In the genomic region with DNA sequence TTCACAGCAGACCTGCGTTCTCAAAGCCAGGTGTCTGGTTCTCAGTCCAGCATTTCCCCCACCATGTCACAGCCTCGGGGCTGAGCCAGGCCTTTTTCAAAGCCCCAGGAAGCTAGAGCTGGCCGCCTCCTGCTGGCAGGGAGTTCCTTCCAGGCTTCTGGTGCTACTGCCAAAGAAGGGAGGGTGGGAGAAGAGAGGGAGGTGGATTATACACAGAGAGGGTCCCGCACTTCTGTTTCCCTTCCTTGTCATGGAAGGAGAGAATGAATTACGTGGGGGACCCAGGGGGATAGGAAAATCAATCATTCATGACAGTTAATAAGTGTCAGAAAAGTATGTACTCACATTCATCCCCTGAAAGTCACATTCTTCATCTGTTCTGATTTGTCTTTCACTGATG, we compare ENCODE assay signal across 2 cellular contexts.
TF ChIP-seq lines count a peak whose summit lies in the region.

No MANE protein-coding gene starts in this region.

TF ChIP-seq in HEK293, 187 proteins besides CTCF, POLR2A, EP300 and RAD21 (continued from another document):
- TF ChIP-seq, protein P1, sequence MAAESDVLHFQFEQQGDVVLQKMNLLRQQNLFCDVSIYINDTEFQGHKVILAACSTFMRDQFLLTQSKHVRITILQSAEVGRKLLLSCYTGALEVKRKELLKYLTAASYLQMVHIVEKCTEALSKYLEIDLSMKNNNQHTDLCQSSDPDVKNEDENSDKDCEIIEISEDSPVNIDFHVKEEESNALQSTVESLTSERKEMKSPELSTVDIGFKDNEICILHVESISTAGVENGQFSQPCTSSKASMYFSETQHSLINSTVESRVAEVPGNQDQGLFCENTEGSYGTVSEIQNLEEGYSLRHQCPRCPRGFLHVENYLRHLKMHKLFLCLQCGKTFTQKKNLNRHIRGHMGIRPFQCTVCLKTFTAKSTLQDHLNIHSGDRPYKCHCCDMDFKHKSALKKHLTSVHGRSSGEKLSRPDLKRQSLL (tag by site-specific recombination; IDR thresholded peaks at IDR 0.05), result no peak
- TF ChIP-seq ZNF791 (tag by site-specific recombination; IDR thresholded peaks at IDR 0.05), result no peak
- peak; percentile 90 for TF ChIP-seq OSR2 (tag by site-specific recombination; IDR thresholded peaks at IDR 0.05)
- TF ChIP-seq ZIC2 (tag by site-specific recombination; IDR thresholded peaks at IDR 0.05), result peak; percentile 66
- TF ChIP-seq ZNF335 (tag by site-specific recombination; conservative IDR thresholded peaks at IDR 0.05), result peak; percentile 10; the same call in 1 of the 2 replicates
- TF ChIP-seq ZNF292 (tag by site-specific recombination; IDR thresholded peaks at IDR 0.05; ENCODE audit: borderline replicate concordance, low read depth), result no peak

TF ChIP-seq in K562, 482 proteins besides CTCF, POLR2A, EP300 and RAD21 (continued from another document):
- no peak for TF ChIP-seq ZSCAN32 (CRISPR knock-in tag; IDR thresholded peaks at IDR 0.05)
- no peak for TF ChIP-seq KAT7 (CRISPR knock-in tag; IDR thresholded peaks at IDR 0.05; ENCODE audit: borderline replicate concordance)
- TF ChIP-seq, protein P2, sequence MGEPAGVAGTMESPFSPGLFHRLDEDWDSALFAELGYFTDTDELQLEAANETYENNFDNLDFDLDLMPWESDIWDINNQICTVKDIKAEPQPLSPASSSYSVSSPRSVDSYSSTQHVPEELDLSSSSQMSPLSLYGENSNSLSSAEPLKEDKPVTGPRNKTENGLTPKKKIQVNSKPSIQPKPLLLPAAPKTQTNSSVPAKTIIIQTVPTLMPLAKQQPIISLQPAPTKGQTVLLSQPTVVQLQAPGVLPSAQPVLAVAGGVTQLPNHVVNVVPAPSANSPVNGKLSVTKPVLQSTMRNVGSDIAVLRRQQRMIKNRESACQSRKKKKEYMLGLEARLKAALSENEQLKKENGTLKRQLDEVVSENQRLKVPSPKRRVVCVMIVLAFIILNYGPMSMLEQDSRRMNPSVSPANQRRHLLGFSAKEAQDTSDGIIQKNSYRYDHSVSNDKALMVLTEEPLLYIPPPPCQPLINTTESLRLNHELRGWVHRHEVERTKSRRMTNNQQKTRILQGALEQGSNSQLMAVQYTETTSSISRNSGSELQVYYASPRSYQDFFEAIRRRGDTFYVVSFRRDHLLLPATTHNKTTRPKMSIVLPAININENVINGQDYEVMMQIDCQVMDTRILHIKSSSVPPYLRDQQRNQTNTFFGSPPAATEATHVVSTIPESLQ (CRISPR knock-in tag; IDR thresholded peaks at IDR 0.05), result no peak
- no peak for TF ChIP-seq ZNF76 (CRISPR knock-in tag; IDR thresholded peaks at IDR 0.05; ENCODE audit: borderline replicate concordance)
- TF ChIP-seq, protein P3, sequence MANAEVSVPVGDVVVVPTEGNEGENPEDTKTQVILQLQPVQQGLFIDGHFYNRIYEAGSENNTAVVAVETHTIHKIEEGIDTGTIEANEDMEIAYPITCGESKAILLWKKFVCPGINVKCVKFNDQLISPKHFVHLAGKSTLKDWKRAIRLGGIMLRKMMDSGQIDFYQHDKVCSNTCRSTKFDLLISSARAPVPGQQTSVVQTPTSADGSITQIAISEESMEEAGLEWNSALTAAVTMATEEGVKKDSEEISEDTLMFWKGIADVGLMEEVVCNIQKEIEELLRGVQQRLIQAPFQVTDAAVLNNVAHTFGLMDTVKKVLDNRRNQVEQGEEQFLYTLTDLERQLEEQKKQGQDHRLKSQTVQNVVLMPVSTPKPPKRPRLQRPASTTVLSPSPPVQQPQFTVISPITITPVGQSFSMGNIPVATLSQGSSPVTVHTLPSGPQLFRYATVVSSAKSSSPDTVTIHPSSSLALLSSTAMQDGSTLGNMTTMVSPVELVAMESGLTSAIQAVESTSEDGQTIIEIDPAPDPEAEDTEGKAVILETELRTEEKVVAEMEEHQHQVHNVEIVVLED (CRISPR knock-in tag; IDR thresholded peaks at IDR 0.05), result no peak
- no peak for TF ChIP-seq CEBPB (tag; IDR thresholded peaks at IDR 0.05)
- TF ChIP-seq ZNF316 (IDR thresholded peaks at IDR 0.05), result no peak
- no peak for TF ChIP-seq ELF1 (tag; IDR thresholded peaks at IDR 0.05)
- TF ChIP-seq TOE1 (IDR thresholded peaks at IDR 0.05; ENCODE audit: borderline replicate concordance), result no peak
- no peak for TF ChIP-seq TOE1 (CRISPR knock-in tag; IDR thresholded peaks at IDR 0.05; ENCODE audit: borderline replicate concordance, low read depth)
- TF ChIP-seq, protein P4, sequence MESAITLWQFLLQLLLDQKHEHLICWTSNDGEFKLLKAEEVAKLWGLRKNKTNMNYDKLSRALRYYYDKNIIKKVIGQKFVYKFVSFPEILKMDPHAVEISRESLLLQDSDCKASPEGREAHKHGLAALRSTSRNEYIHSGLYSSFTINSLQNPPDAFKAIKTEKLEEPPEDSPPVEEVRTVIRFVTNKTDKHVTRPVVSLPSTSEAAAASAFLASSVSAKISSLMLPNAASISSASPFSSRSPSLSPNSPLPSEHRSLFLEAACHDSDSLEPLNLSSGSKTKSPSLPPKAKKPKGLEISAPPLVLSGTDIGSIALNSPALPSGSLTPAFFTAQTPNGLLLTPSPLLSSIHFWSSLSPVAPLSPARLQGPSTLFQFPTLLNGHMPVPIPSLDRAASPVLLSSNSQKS (CRISPR knock-in tag; IDR thresholded peaks at IDR 0.05), result no peak
- TF ChIP-seq, protein P5, sequence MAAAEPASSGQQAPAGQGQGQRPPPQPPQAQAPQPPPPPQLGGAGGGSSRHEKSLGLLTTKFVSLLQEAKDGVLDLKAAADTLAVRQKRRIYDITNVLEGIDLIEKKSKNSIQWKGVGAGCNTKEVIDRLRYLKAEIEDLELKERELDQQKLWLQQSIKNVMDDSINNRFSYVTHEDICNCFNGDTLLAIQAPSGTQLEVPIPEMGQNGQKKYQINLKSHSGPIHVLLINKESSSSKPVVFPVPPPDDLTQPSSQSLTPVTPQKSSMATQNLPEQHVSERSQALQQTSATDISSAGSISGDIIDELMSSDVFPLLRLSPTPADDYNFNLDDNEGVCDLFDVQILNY (CRISPR knock-in tag; IDR thresholded peaks at IDR 0.05), result no peak
- no peak for TF ChIP-seq CREB1 (IDR thresholded peaks at IDR 0.05)
- no peak for TF ChIP-seq CREB1 (CRISPR knock-in tag; IDR thresholded peaks at IDR 0.05)
- no peak for TF ChIP-seq CBX8 (IDR thresholded peaks at IDR 0.05; ENCODE audit: borderline replicate concordance, extremely low read depth, low read depth, low read length, poor library complexity, severe bottlenecking)
